ENCODE assay signal across 8 cellular contexts in the genomic region with DNA sequence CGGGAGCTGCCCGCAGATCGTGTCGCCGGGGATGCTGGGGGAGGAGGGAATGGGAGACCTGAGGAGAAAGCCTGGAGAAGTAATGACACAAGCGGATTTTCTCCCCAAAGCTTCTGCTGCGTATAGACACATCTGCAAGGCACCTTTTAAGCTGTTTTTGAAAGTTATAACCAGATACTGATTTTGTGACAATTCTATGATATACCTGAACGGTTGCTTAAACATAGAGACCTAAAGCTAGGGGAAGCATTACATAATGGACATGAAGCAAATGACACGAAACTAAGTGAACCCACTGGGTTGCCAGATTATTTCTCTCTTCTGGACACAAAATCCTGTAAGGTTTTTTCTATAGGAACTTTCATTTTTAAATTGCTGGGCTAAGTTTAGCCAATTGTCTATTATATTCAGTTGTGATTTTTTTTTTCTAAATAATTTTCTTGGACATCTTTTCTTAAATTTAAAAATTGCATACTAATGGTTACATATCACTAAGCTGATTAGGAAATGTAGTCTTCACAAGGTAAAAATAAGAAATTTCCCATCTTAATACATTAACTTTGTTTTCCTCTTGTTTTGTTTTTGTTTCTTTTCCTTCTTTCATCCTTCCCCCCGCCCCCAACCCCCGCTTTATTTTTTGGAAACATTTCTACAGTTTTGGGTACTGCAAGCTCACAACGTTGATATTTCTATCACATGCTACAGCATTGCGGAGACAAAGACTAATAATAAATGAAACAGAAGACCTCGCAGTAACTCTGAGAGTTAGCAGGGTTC. TPM values are rescaled to one million over a fixed set of nuclear protein-coding genes. Genes with fewer than 3 reads are reported as not detected.
DNase-seq lines count a peak whose midpoint lies in the region; ATAC-seq and TF ChIP-seq lines count a peak whose summit lies in the region.

No MANE protein-coding gene starts in this region.

- peaks cover 49% of the 10 kb centered on the region for H3K27me3 Mint-ChIP-seq in activated T-cell treated with anti-CD3 and anti-CD28 coated beads, Interleukin-2, amount 50 U/mL, for 72 hours (ENCODE audit: low read depth)
- peaks cover 78% of the 10 kb centered on the region for H3K27me3 Mint-ChIP-seq in activated naive CD8-positive, alpha-beta T cell treated with anti-CD3 and anti-CD28 coated beads for 36 hours

- WGBS in tibial nerve, 2 donors = 22% methylated on average over 14 of the region's 14 CpGs

- H3K27ac ChIP-seq in layer of hippocampus (ENCODE audit: low read depth, low read length) (peak overlapping the region; percentile 38), tibial nerve (peak overlapping the region in 2 of 4 donors; percentile 0 to 89)

- no peaks in the 10 kb centered on the region for H3K9me3 Mint-ChIP-seq in activated T-cell treated with anti-CD3 and anti-CD28 coated beads, Interleukin-2, amount 50 U/mL, for 72 hours
- no peaks in the 10 kb centered on the region for H3K9me3 Mint-ChIP-seq in activated naive CD8-positive, alpha-beta T cell treated with anti-CD3 and anti-CD28 coated beads for 36 hours

- no peak for TF ChIP-seq EP300 in tibial nerve (IDR thresholded peaks at IDR 0.05)

- no peaks in the 10 kb centered on the region for H3K27me3 ChIP-seq in layer of hippocampus (ENCODE audit: control insufficient read depth, insufficient read depth, low read length)
- H3K27me3 ChIP-seq in tibial nerve = peaks cover 0 to 3% of the 10 kb centered on the region in 2 donors

- no peak for TF ChIP-seq POLR2A in tibial nerve (IDR thresholded peaks at IDR 0.05)

- H3K9me3 ChIP-seq in tibial nerve = no peaks in the 10 kb centered on the region

- peak overlapping the region; percentile 82 to 89 for H3K4me3 Mint-ChIP-seq in activated T-cell treated with anti-CD3 and anti-CD28 coated beads, Interleukin-2, amount 50 U/mL, for 72 hours
- H3K4me3 Mint-ChIP-seq in activated naive CD8-positive, alpha-beta T cell treated with anti-CD3 and anti-CD28 coated beads for 36 hours = peak overlapping the region; percentile 68

- H3K4me1 Mint-ChIP-seq in activated T-cell treated with anti-CD3 and anti-CD28 coated beads, Interleukin-2, amount 50 U/mL, for 72 hours (ENCODE audit: low read depth) = peaks cover 15% of the 10 kb centered on the region
- peaks cover 8% of the 10 kb centered on the region for H3K4me1 Mint-ChIP-seq in activated naive CD8-positive, alpha-beta T cell treated with anti-CD3 and anti-CD28 coated beads for 36 hours

- peaks cover 0 to 4% of the 10 kb centered on the region in 2 donors for H3K36me3 Mint-ChIP-seq in activated T-cell treated with anti-CD3 and anti-CD28 coated beads, Interleukin-2, amount 50 U/mL, for 72 hours (ENCODE audit: insufficient read depth in 2 of 2)
- no peaks in the 10 kb centered on the region for H3K36me3 Mint-ChIP-seq in activated naive CD8-positive, alpha-beta T cell treated with anti-CD3 and anti-CD28 coated beads for 36 hours

- no peak for ATAC-seq in activated T-cell treated with anti-CD3 and anti-CD28 coated beads, Interleukin-2, amount 50 U/mL, for 72 hours (replicated peaks in 1 of 2)
- ATAC-seq in GM19351 (IDR thresholded peaks at IDR 0.05; ENCODE audit: unreplicated experiment) (no peak), HG03521 (IDR thresholded peaks at IDR 0.05; ENCODE audit: unreplicated experiment) (no peak)

- TF ChIP-seq CTCF in tibial nerve (IDR thresholded peaks at IDR 0.05) = no peak

- no peak for DNase-seq in activated T-cell treated with anti-CD3 and anti-CD28 coated beads, Interleukin-2, amount 50 U/mL, for 72 hours
- no peak for DNase-seq in activated T-cell treated with anti-CD3 and anti-CD28 coated beads for 4 hours
- DNase-seq in activated naive CD8-positive, alpha-beta T cell treated with anti-CD3 and anti-CD28 coated beads for 36 hours = no peak
- no peak for DNase-seq in tibial nerve (ENCODE audit: low spot score in 2 of 2)
- DNase-seq in NCI-H1048 (lab: John Stamatoyannopoulos, UW) = no peak

- no peak overlapping the region for H3K27ac Mint-ChIP-seq in activated T-cell treated with anti-CD3 and anti-CD28 coated beads, Interleukin-2, amount 50 U/mL, for 72 hours
- H3K27ac Mint-ChIP-seq in activated naive CD8-positive, alpha-beta T cell treated with anti-CD3 and anti-CD28 coated beads for 36 hours = no peak overlapping the region

- no peaks in the 10 kb centered on the region for H3K36me3 ChIP-seq in tibial nerve

- H3K4me3 ChIP-seq in tibial nerve = peak overlapping the region; percentile 66 to 88 (median 78)

- peaks cover 0 to 17% (median 3%) of the 10 kb centered on the region in 4 donors for H3K4me1 ChIP-seq in tibial nerve

RNA-seq across cellular contexts. Expression of a gene that starts 1.3 kb away (rescaled TPM):
- total RNA-seq in activated T-cell treated with anti-CD3 and anti-CD28 coated beads, Interleukin-2, amount 50 U/mL, for 72 hours = 1 to 10 TPM; 5.5 to 6.1 TPM
- 1 to 10 TPM; 3.1 to 3.7 TPM for total RNA-seq in activated naive CD8-positive, alpha-beta T cell treated with anti-CD3 and anti-CD28 coated beads for 36 hours
- total RNA-seq in tibial nerve = 1 to 10 TPM in 3 of 4 donors, under 1 TPM in 1; 0.66 to 3.1 (median 1.6) TPM
